In the genomic region with DNA sequence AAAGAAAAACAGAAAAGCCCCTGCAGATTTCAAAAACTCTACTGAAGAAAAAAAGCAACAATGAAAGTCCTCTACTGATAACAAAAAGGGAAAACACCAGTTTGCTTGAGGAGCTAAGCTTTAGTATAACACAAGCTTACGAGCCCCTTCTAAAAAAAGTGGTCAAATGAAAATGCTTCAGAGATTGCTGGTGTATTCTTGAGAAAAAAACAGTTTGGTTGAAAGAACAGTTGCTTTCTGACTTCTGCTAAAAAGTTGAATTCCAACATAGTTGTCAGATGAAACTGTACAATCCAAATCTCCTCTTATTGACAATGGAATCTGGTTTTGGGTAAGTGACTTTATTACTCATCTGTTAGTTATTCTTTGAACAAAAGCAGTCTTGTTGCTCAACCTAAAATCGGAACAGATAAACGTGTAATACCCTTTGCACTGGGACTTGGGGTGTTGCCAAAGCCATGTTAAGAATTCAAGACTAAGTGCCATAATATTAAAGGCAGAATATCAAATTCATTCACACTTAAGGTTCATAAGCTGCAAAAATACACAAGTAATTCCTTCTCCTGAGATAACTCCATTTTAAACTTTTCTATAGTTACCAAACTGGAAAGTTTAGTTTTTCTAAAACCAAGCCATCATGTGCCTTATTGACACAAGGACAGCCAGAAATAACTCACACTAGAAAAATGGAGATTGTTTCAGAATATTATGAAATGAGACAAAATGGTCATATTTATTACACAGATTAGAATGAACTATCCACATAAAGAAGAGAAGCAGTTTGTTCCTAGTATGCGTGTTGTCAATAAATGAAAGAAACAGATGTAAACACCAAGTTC, we compare ENCODE assay signal across 9 cellular contexts. TPM values are rescaled to one million over a fixed set of nuclear protein-coding genes. Genes with fewer than 3 reads are reported as not detected.
DNase-seq lines count a peak whose midpoint lies in the region; ATAC-seq, FAIRE-seq and TF ChIP-seq lines count a peak whose summit lies in the region.
"Had no signal": no experiment of that assay in that cellular context is flagged by ENCODE, and none has a peak within 500 bp of the region (broad histone marks: within the 10 kb centered on the region; RNA-seq: fewer than 3 reads in every experiment).

No MANE protein-coding gene starts in this region.

- DNase-seq in A549 (ENCODE audit: low read depth in 1 of 2, low spot score in 1 of 2), result peak; percentile 5 to 58
- DNase-seq in activated naive CD8-positive, alpha-beta T cell treated with anti-CD3 and anti-CD28 coated beads for 36 hours, result no peak
- DNase-seq in midbrain (lab: John Stamatoyannopoulos, UW), result no peak
- no peak for DNase-seq in NCI-H526 (lab: John Stamatoyannopoulos, UW)
- no peak for DNase-seq in stimulated activated CD4-positive, alpha-beta T cell treated with anti-CD3 and anti-CD28 coated beads, Interleukin-4, amount 100 ng/mL, for 4 hours
- DNase-seq: heart right ventricle had no signal

- peak in 1 of 2 experiments; percentile 73; a peak in 2 of 5 replicates for TF ChIP-seq EP300 in A549 (IDR thresholded peaks at IDR 0.05)

- H3K27ac Mint-ChIP-seq in activated naive CD8-positive, alpha-beta T cell treated with anti-CD3 and anti-CD28 coated beads for 36 hours, result peak overlapping the region; percentile 82
- peak overlapping the region in 2 of 3 experiments; percentile 5 to 10 for H3K27ac Mint-ChIP-seq in nephron

- H3K9me3 ChIP-seq in A549, result no peaks in the 10 kb centered on the region
- H3K9me3 ChIP-seq: heart right ventricle had no signal

- H3K4me3 ChIP-seq in A549, result no peak overlapping the region
- H3K4me3 ChIP-seq: heart right ventricle had no signal

- H3K27ac ChIP-seq in A549, result peak overlapping the region; percentile 59 to 61

- peaks cover 30% of the 10 kb centered on the region for H3K27me3 Mint-ChIP-seq in activated naive CD8-positive, alpha-beta T cell treated with anti-CD3 and anti-CD28 coated beads for 36 hours
- H3K27me3 Mint-ChIP-seq in nephron (ENCODE audit: low read depth), result peaks cover 3% of the 10 kb centered on the region

- peaks cover 20% of the 10 kb centered on the region for H3K4me1 ChIP-seq in A549

- TF ChIP-seq POLR2A in A549 (IDR thresholded peaks at IDR 0.05; ENCODE audit: low read length), result no peak

- no peaks in the 10 kb centered on the region for H3K36me3 Mint-ChIP-seq in activated naive CD8-positive, alpha-beta T cell treated with anti-CD3 and anti-CD28 coated beads for 36 hours
- H3K36me3 Mint-ChIP-seq in nephron (ENCODE audit: low read depth), result no peaks in the 10 kb centered on the region

- POLR2A ChIA-PET in A549 (lab: Yijun Ruan, JAX), result no interaction called here

- H3K4me3 Mint-ChIP-seq in activated naive CD8-positive, alpha-beta T cell treated with anti-CD3 and anti-CD28 coated beads for 36 hours, result peak overlapping the region; percentile 72
- H3K4me3 Mint-ChIP-seq in nephron, result no peak overlapping the region

- peaks cover 33% of the 10 kb centered on the region for H3K4me1 Mint-ChIP-seq in activated naive CD8-positive, alpha-beta T cell treated with anti-CD3 and anti-CD28 coated beads for 36 hours
- H3K4me1 Mint-ChIP-seq in nephron, result peaks cover 10% of the 10 kb centered on the region

- CTCF ChIA-PET in A549 (lab: Yijun Ruan, JAX), result no interaction called here

- TF ChIP-seq CTCF in A549 (IDR thresholded peaks at IDR 0.05) (no peak), nephron (IDR thresholded peaks at IDR 0.05; ENCODE audit: unreplicated experiment in 3 of 3) (no peak)

- TF ChIP-seq RAD21 in A549 (conservative IDR thresholded peaks at IDR 0.05 in 1 of 2, IDR thresholded peaks at IDR 0.05 in 1 of 2), result 0 out of 5 replicates have a peak, but pooled peaks of 1 of the 2 experiments have one; percentile 28

- ATAC-seq in A549, result peak; percentile 81 to 85; a peak in 5 of 6 replicates
- peak; percentile 45 for ATAC-seq in GM18868 (IDR thresholded peaks at IDR 0.05; ENCODE audit: unreplicated experiment)
- peak; percentile 27 for ATAC-seq in HG03103 (IDR thresholded peaks at IDR 0.05; ENCODE audit: low read depth, unreplicated experiment)

- 19% methylated on average over 4 of the region's 4 CpGs for WGBS in A549 (ENCODE audit: missing lambda C conversion rate)

- FAIRE-seq in A549 (lab: Jason Lieb, UNC), result peak; percentile 79

- no peaks in the 10 kb centered on the region for H3K9me3 Mint-ChIP-seq in activated naive CD8-positive, alpha-beta T cell treated with anti-CD3 and anti-CD28 coated beads for 36 hours
- H3K9me3 Mint-ChIP-seq in nephron, result no peaks in the 10 kb centered on the region

- H3K4me2 ChIP-seq in A549, result peak overlapping the region; percentile 70

TF ChIP-seq in A549, 52 proteins besides CTCF, POLR2A, EP300 and RAD21:
- TF ChIP-seq CBX8 (IDR thresholded peaks at IDR 0.05) (no peak), NR3C1 (IDR thresholded peaks at IDR 0.05) (no peak), SREBF2 (IDR thresholded peaks at IDR 0.05) (no peak), ZC3H11A (IDR thresholded peaks at IDR 0.05) (no peak), FOSL2 (IDR thresholded peaks at IDR 0.05) (peak; percentile 66), FOSL2 (CRISPR knock-in tag; IDR thresholded peaks at IDR 0.05) (peak; percentile 67), JUNB (IDR thresholded peaks at IDR 0.05) (peak; percentile 89), CEBPB (IDR thresholded peaks at IDR 0.05) (peak; percentile 86 to 93), JUN (IDR thresholded peaks at IDR 0.05) (peak in 1 of 2 experiments; percentile 60; a peak in 1 of 5 replicates), GATA3 (IDR thresholded peaks at IDR 0.05; ENCODE audit: borderline replicate concordance) (peak; percentile 77; the same call in 1 of the 2 replicates)
- TF ChIP-seq, protein P1, sequence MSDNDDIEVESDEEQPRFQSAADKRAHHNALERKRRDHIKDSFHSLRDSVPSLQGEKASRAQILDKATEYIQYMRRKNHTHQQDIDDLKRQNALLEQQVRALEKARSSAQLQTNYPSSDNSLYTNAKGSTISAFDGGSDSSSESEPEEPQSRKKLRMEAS (IDR thresholded peaks at IDR 0.05), result 0 out of 2 replicates have a peak, but pooled peaks have one; percentile 41
- TF ChIP-seq, protein P2, sequence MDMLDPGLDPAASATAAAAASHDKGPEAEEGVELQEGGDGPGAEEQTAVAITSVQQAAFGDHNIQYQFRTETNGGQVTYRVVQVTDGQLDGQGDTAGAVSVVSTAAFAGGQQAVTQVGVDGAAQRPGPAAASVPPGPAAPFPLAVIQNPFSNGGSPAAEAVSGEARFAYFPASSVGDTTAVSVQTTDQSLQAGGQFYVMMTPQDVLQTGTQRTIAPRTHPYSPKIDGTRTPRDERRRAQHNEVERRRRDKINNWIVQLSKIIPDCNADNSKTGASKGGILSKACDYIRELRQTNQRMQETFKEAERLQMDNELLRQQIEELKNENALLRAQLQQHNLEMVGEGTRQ (IDR thresholded peaks at IDR 0.05), result no peak

RNA-seq across cellular contexts. Expression of a gene that starts 45.3 kb away (rescaled TPM):
- polyA plus RNA-seq in A549 (2011; rRNA removed) (25.7 and 27.6 TPM in 2 replicates), A549 (2017; fragmentation: RNase III; extraction: RNeasy Plus Mini Kit Qiagen cat#74134 plus additional on column Dnase treatment) (19.1 to 22.3 TPM (median 21.6 TPM) in 3 replicates)
- 11.8 and 16.0 TPM in 2 replicates for polyA plus RNA-seq in A549 (2012; cell fraction: cytosol; rRNA removed)
- 3.3 and 4.0 TPM in 2 replicates for polyA plus RNA-seq in A549 (2012; cell fraction: nucleus; rRNA removed)
- 3.9 and 4.2 TPM in 2 replicates for polyA minus RNA-seq in A549 (2011; rRNA and poly(A)+ RNA removed)
- total RNA-seq in activated naive CD8-positive, alpha-beta T cell treated with anti-CD3 and anti-CD28 coated beads for 36 hours, result 10 to 100 TPM in 1 of 2 experiments, 1 to 10 TPM in 1; 9.9 to 11.6 TPM

Comparison
In these comparisons a context has a peak if more than half of its experiments do, and no peak if none do; other contexts are left out.
1. ATAC-seq: peak in every context shown above with its lines; median percentile 83 in A549; 45 in GM18868; 27 in HG03103.
2. DNase-seq: peak in A549 (2 of 2); none in activated naive CD8-positive, alpha-beta T cell treated with anti-CD3 and anti-CD28 coated beads for 36 hours (single experiment), midbrain (single experiment), NCI-H526 (0 of 2) and stimulated activated CD4-positive, alpha-beta T cell treated with anti-CD3 and anti-CD28 coated beads, Interleukin-4, amount 100 ng/mL, for 4 hours (0 of 2).